1 cellular context compared by ENCODE assay signal in the genomic region with DNA sequence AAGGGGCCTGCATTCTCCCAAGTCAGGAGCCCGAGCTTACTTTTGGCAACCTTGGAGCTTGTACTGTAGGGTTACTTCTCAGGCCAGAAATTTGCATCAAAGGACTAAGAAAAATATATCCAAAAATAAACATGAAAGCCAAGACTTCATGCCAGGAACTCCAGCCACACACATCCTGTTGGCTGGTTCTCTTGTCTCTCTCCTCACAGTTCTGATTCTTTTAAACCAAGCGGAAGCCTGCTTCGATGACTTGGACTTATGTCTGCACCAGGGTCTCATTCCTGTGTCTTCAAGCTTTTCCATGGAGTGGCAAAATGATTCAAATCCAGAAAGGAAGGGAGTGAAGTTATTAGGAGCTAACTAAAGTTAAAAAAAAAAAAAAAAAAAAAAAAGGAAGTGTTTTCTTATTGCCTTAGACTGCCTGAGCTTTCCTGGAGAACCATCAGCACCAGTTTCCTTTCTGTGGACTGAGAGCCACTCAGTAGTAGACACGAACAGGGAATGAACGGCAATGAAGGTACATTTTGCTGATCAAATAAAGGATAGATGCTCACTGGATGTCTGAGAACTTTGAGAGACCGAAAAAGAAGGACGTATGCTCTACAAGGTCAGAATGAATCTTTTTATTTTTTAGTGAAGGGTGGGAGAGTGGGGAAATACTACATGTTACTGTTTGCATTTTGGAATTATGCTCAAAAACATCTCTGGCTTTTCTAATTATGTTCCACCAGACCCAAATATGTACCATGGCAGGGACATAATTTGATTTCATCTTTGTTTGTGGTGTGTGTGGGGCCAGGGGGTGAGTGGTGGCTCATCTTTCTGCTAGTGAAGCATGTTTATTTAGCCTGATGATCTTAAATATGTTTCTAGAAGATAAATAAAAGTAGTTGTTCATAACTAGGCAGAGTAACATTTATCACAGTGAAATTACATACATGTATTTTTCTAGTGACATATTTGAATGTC.
TF ChIP-seq lines count a peak whose summit lies in the region.

No MANE protein-coding gene starts in this region.

TF ChIP-seq in SK-N-SH, 30 proteins besides CTCF, POLR2A, EP300 and RAD21 (continued from another document):
- TF ChIP-seq, protein P1, sequence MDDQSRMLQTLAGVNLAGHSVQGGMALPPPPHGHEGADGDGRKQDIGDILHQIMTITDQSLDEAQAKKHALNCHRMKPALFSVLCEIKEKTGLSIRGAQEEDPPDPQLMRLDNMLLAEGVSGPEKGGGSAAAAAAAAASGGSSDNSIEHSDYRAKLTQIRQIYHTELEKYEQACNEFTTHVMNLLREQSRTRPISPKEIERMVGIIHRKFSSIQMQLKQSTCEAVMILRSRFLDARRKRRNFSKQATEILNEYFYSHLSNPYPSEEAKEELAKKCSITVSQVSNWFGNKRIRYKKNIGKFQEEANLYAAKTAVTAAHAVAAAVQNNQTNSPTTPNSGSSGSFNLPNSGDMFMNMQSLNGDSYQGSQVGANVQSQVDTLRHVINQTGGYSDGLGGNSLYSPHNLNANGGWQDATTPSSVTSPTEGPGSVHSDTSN (IDR thresholded peaks at IDR 0.05) = no peak
- peak; percentile 65; the same call in 1 of the 2 replicates for TF ChIP-seq RCOR1 (IDR thresholded peaks at IDR 0.05; ENCODE audit: low read length)
- TF ChIP-seq TCF12 (IDR thresholded peaks at IDR 0.05) = peak; percentile 22; the same call in 1 of the 2 replicates
- no peak for TF ChIP-seq GABPA (IDR thresholded peaks at IDR 0.05; ENCODE audit: low read depth)
- no peak for TF ChIP-seq TEAD4 (IDR thresholded peaks at IDR 0.05; ENCODE audit: borderline replicate concordance, insufficient read depth)
